ENCODE assay signal across 1 cellular context in the genomic region with DNA sequence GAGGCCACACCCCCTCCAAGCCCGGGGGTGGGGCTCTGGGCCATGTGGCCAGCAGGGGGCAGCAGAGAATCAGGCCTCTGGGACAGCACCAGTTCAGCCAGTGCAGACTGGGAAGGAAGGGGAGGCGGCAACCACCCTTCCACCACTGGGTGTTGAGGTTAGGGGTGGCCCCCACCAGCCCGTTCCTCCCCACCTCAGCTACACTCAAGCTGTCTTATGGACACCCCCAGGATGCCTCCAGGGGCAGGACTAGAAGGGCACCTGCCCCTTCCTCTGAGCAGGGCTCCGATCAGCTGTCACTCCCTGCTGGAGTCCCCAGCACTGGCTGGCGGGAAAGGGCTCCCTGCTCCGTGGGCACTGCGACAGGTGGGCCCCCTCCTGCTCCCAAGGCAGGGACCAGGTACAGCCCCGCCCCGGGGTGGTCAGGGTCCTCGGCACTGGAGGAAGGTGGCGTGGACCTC.
TF ChIP-seq lines count a peak whose summit lies in the region.

No MANE protein-coding gene starts in this region.

TF ChIP-seq in K562, 482 proteins besides CTCF, POLR2A, EP300 and RAD21 (continued from another document and continues in another):
- TF ChIP-seq ZNF77 (CRISPR knock-in tag; IDR thresholded peaks at IDR 0.05) (no peak), PPARD (CRISPR knock-in tag; IDR thresholded peaks at IDR 0.05) (no peak), CAMTA2 (CRISPR knock-in tag; conservative IDR thresholded peaks at IDR 0.05) (no peak), RHOXF2B (CRISPR knock-in tag; conservative IDR thresholded peaks at IDR 0.05) (no peak), HDAC6 (IDR thresholded peaks at IDR 0.05; ENCODE audit: low read depth, low read length) (no peak), RBM15 (IDR thresholded peaks at IDR 0.05; ENCODE audit: insufficient read depth, low read length) (no peak), NEUROD1 (IDR thresholded peaks at IDR 0.05; ENCODE audit: borderline replicate concordance, low read depth, low read length, partially characterized antibody) (no peak), EP400 (IDR thresholded peaks at IDR 0.05) (no peak), ADNP (tag; IDR thresholded peaks at IDR 0.05) (no peak), PRPF4 (IDR thresholded peaks at IDR 0.05; ENCODE audit: insufficient read depth, low read depth, low read length, poor library complexity, severe bottlenecking) (no peak), MTA2 (IDR thresholded peaks at IDR 0.05; ENCODE audit: low read depth) (no peak), DNMT1 (IDR thresholded peaks at IDR 0.05) (no peak), CBX2 (IDR thresholded peaks at IDR 0.05; ENCODE audit: insufficient read depth, low read length, poor library complexity, severe bottlenecking) (no peak), NR4A1 (CRISPR knock-in tag; IDR thresholded peaks at IDR 0.05) (no peak), NR4A1 (tag; IDR thresholded peaks at IDR 0.05) (no peak), HLTF (IDR thresholded peaks at IDR 0.05) (no peak), ZNF507 (tag; conservative IDR thresholded peaks at IDR 0.05) (no peak), TEAD2 (tag; IDR thresholded peaks at IDR 0.05) (no peak), NFATC3 (IDR thresholded peaks at IDR 0.05) (no peak), TARDBP (IDR thresholded peaks at IDR 0.05) (no peak), WHSC1 (IDR thresholded peaks at IDR 0.05; ENCODE audit: low read length) (no peak), SAFB2 (IDR thresholded peaks at IDR 0.05; ENCODE audit: borderline replicate concordance, low read depth, low read length, severe bottlenecking) (no peak), ZNF444 (CRISPR knock-in tag; IDR thresholded peaks at IDR 0.05) (no peak), ZNF146 (CRISPR knock-in tag; IDR thresholded peaks at IDR 0.05; ENCODE audit: unreplicated experiment) (no peak), GATAD2A (IDR thresholded peaks at IDR 0.05) (no peak), MXI1 (IDR thresholded peaks at IDR 0.05; ENCODE audit: low read depth, low read length) (no peak), HEY1 (CRISPR knock-in tag; IDR thresholded peaks at IDR 0.05; ENCODE audit: borderline replicate concordance) (no peak), PHB2 (IDR thresholded peaks at IDR 0.05; ENCODE audit: low read depth) (no peak), YBX1 (IDR thresholded peaks at IDR 0.05) (no peak), ZNF830 (CRISPR knock-in tag; IDR thresholded peaks at IDR 0.05) (no peak), ESRRA (IDR thresholded peaks at IDR 0.05; ENCODE audit: borderline replicate concordance, low read depth) (no peak), LEF1 (IDR thresholded peaks at IDR 0.05) (no peak), TAF9B (IDR thresholded peaks at IDR 0.05; ENCODE audit: partially characterized antibody) (no peak), CC2D1A (IDR thresholded peaks at IDR 0.05) (peak; percentile 51; the same call in 1 of the 2 replicates)
- TF ChIP-seq, protein P1, sequence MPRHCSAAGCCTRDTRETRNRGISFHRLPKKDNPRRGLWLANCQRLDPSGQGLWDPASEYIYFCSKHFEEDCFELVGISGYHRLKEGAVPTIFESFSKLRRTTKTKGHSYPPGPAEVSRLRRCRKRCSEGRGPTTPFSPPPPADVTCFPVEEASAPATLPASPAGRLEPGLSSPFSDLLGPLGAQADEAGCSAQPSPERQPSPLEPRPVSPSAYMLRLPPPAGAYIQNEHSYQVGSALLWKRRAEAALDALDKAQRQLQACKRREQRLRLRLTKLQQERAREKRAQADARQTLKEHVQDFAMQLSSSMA (CRISPR knock-in tag; IDR thresholded peaks at IDR 0.05), result no peak
- TF ChIP-seq, protein P2, sequence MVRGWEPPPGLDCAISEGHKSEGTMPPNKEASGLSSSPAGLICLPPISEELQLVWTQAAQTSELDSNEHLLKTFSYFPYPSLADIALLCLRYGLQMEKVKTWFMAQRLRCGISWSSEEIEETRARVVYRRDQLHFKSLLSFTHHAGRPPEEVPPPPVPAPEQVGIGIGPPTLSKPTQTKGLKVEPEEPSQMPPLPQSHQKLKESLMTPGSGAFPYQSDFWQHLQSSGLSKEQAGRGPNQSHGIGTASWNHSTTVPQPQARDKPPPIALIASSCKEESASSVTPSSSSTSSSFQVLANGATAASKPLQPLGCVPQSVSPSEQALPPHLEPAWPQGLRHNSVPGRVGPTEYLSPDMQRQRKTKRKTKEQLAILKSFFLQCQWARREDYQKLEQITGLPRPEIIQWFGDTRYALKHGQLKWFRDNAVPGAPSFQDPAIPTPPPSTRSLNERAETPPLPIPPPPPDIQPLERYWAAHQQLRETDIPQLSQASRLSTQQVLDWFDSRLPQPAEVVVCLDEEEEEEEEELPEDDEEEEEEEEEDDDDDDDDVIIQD (CRISPR knock-in tag; IDR thresholded peaks at IDR 0.05), result no peak
- TF ChIP-seq, protein P3, sequence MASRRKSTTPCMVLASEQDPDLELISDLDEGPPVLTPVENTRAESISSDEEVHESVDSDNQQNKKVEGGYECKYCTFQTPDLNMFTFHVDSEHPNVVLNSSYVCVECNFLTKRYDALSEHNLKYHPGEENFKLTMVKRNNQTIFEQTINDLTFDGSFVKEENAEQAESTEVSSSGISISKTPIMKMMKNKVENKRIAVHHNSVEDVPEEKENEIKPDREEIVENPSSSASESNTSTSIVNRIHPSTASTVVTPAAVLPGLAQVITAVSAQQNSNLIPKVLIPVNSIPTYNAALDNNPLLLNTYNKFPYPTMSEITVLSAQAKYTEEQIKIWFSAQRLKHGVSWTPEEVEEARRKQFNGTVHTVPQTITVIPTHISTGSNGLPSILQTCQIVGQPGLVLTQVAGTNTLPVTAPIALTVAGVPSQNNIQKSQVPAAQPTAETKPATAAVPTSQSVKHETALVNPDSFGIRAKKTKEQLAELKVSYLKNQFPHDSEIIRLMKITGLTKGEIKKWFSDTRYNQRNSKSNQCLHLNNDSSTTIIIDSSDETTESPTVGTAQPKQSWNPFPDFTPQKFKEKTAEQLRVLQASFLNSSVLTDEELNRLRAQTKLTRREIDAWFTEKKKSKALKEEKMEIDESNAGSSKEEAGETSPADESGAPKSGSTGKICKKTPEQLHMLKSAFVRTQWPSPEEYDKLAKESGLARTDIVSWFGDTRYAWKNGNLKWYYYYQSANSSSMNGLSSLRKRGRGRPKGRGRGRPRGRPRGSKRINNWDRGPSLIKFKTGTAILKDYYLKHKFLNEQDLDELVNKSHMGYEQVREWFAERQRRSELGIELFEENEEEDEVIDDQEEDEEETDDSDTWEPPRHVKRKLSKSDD (conservative IDR thresholded peaks at IDR 0.05; ENCODE audit: low read length), result no peak
- TF ChIP-seq, protein P4, sequence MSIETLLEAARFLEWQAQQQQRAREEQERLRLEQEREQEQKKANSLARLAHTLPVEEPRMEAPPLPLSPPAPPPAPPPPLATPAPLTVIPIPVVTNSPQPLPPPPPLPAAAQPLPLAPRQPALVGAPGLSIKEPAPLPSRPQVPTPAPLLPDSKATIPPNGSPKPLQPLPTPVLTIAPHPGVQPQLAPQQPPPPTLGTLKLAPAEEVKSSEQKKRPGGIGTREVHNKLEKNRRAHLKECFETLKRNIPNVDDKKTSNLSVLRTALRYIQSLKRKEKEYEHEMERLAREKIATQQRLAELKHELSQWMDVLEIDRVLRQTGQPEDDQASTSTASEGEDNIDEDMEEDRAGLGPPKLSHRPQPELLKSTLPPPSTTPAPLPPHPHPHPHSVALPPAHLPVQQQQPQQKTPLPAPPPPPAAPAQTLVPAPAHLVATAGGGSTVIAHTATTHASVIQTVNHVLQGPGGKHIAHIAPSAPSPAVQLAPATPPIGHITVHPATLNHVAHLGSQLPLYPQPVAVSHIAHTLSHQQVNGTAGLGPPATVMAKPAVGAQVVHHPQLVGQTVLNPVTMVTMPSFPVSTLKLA (conservative IDR thresholded peaks at IDR 0.05), result peak in 1 of 2 experiments; percentile 43; a peak in 1 of 4 replicates
- TF ChIP-seq, protein P5, sequence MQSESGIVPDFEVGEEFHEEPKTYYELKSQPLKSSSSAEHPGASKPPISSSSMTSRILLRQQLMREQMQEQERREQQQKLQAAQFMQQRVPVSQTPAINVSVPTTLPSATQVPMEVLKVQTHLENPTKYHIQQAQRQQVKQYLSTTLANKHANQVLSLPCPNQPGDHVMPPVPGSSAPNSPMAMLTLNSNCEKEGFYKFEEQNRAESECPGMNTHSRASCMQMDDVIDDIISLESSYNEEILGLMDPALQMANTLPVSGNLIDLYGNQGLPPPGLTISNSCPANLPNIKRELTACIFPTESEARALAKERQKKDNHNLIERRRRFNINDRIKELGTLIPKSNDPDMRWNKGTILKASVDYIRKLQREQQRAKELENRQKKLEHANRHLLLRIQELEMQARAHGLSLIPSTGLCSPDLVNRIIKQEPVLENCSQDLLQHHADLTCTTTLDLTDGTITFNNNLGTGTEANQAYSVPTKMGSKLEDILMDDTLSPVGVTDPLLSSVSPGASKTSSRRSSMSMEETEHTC (IDR thresholded peaks at IDR 0.05), result no peak
- TF ChIP-seq, protein P6, sequence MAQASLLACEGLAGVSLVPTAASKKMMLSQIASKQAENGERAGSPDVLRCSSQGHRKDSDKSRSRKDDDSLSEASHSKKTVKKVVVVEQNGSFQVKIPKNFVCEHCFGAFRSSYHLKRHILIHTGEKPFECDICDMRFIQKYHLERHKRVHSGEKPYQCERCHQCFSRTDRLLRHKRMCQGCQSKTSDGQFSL (CRISPR knock-in tag; IDR thresholded peaks at IDR 0.05), result 0 out of 2 replicates have a peak, but pooled peaks have one; percentile 27
- TF ChIP-seq, protein P6 (tag; IDR thresholded peaks at IDR 0.05), result no peak
- TF ChIP-seq, protein P7, sequence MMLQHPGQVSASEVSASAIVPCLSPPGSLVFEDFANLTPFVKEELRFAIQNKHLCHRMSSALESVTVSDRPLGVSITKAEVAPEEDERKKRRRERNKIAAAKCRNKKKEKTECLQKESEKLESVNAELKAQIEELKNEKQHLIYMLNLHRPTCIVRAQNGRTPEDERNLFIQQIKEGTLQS (IDR thresholded peaks at IDR 0.05), result no peak
- TF ChIP-seq, protein P7 (CRISPR knock-in tag; conservative IDR thresholded peaks at IDR 0.05), result no peak
- TF ChIP-seq, protein P8, sequence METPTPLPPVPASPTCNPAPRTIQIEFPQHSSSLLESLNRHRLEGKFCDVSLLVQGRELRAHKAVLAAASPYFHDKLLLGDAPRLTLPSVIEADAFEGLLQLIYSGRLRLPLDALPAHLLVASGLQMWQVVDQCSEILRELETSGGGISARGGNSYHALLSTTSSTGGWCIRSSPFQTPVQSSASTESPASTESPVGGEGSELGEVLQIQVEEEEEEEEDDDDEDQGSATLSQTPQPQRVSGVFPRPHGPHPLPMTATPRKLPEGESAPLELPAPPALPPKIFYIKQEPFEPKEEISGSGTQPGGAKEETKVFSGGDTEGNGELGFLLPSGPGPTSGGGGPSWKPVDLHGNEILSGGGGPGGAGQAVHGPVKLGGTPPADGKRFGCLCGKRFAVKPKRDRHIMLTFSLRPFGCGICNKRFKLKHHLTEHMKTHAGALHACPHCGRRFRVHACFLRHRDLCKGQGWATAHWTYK (CRISPR knock-in tag; IDR thresholded peaks at IDR 0.05), result no peak
- TF ChIP-seq, protein P9, sequence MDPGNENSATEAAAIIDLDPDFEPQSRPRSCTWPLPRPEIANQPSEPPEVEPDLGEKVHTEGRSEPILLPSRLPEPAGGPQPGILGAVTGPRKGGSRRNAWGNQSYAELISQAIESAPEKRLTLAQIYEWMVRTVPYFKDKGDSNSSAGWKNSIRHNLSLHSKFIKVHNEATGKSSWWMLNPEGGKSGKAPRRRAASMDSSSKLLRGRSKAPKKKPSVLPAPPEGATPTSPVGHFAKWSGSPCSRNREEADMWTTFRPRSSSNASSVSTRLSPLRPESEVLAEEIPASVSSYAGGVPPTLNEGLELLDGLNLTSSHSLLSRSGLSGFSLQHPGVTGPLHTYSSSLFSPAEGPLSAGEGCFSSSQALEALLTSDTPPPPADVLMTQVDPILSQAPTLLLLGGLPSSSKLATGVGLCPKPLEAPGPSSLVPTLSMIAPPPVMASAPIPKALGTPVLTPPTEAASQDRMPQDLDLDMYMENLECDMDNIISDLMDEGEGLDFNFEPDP (CRISPR knock-in tag; IDR thresholded peaks at IDR 0.05), result no peak
- TF ChIP-seq, protein P10, sequence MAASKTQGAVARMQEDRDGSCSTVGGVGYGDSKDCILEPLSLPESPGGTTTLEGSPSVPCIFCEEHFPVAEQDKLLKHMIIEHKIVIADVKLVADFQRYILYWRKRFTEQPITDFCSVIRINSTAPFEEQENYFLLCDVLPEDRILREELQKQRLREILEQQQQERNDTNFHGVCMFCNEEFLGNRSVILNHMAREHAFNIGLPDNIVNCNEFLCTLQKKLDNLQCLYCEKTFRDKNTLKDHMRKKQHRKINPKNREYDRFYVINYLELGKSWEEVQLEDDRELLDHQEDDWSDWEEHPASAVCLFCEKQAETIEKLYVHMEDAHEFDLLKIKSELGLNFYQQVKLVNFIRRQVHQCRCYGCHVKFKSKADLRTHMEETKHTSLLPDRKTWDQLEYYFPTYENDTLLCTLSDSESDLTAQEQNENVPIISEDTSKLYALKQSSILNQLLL (CRISPR knock-in tag; IDR thresholded peaks at IDR 0.05; ENCODE audit: borderline replicate concordance), result no peak
- TF ChIP-seq, protein P11, sequence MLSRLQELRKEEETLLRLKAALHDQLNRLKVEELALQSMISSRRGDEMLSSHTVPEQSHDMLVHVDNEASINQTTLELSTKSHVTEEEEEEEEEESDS (CRISPR knock-in tag; IDR thresholded peaks at IDR 0.05), result no peak
